10 cellular contexts compared by ENCODE assay signal in genomic region chr17:47620503-47621245, GRCh38. TPM values are rescaled to one million over a fixed set of nuclear protein-coding genes. Genes with fewer than 3 reads are reported as not detected.
DNase-seq lines count a peak whose midpoint lies in the region; ATAC-seq and TF ChIP-seq lines count a peak whose summit lies in the region.
"Had no signal": no experiment of that assay in that cellular context is flagged by ENCODE, and none has a peak within 500 bp of the region (broad histone marks: within the 10 kb centered on the region; RNA-seq: fewer than 3 reads in every experiment).

No MANE protein-coding gene starts in this region.

- no peaks in the 10 kb centered on the region for H4K20me1 ChIP-seq in BLaER1

- intact Hi-C loops in ascending aorta (cut with DNase I) = no loop called here
- intact Hi-C loops in natural killer cell (cut with micrococcal nuclease) = no loop called here

- no peaks in the 10 kb centered on the region for H3K9me3 Mint-ChIP-seq in natural killer cell

- peak overlapping the region; percentile 54 for H3K4me2 ChIP-seq in BLaER1

- peaks cover 45% of the 10 kb centered on the region for H3K4me1 ChIP-seq in BLaER1
- peaks cover 0 to 26% of the 10 kb centered on the region in 2 donors for H3K4me1 ChIP-seq in ascending aorta

- H3K9me3 ChIP-seq in BLaER1 (no peaks in the 10 kb centered on the region), ascending aorta (no peaks in the 10 kb centered on the region)
- H3K9me3 ChIP-seq: ovary had no signal

- DNase-seq in HPDE6-E6E7 (ENCODE audit: extremely low spot score) (peak; percentile 70), ascending aorta (ENCODE audit: low spot score in 2 of 2) (no peak), natural killer cell (no peak), mucosa of gallbladder (ENCODE audit: low spot score) (no peak), glomerular visceral epithelial cell (ENCODE audit: extremely low spot score) (no peak), NK-92 (lab: John Stamatoyannopoulos, UW; ENCODE audit: unreplicated experiment) (no peak)
- DNase-seq: cerebellar nuclear complex, ovary had no signal

- no peaks in the 10 kb centered on the region for H3K27me3 Mint-ChIP-seq in natural killer cell (ENCODE audit: low read depth in 2 of 2)

- peaks cover 11% of the 10 kb centered on the region for H3K36me3 Mint-ChIP-seq in natural killer cell

- H3K4me3 ChIP-seq in BLaER1 = no peak overlapping the region
- H3K4me3 ChIP-seq in ascending aorta = no peak overlapping the region
- H3K4me3 ChIP-seq: ovary had no signal

- ATAC-seq in natural killer cell (no peak), HG02798 (IDR thresholded peaks at IDR 0.05; ENCODE audit: poor library complexity, unreplicated experiment) (no peak)

- TF ChIP-seq CTCF in ascending aorta (IDR thresholded peaks at IDR 0.05) (no peak), natural killer cell (IDR thresholded peaks at IDR 0.05) (no peak)

- peaks cover 0 to 4% of the 10 kb centered on the region in 2 donors for H3K4me1 Mint-ChIP-seq in natural killer cell

- H3K4me3 Mint-ChIP-seq in natural killer cell = no peak overlapping the region

- peak overlapping the region; percentile 27 to 30 for H3K27ac Mint-ChIP-seq in natural killer cell

- peaks cover 85% of the 10 kb centered on the region for H3K36me3 ChIP-seq in BLaER1
- H3K36me3 ChIP-seq in ascending aorta = peaks cover 36 to 41% of the 10 kb centered on the region in 2 donors
- H3K36me3 ChIP-seq: ovary had no signal

- H3K27ac ChIP-seq in BLaER1 (0 out of 2 replicates have a peak overlapping the region, but pooled peaks have one; percentile 14), ascending aorta (peak overlapping the region; percentile 72 to 79)
- H3K27ac ChIP-seq: ovary had no signal

- no peak overlapping the region for H3K9ac ChIP-seq in BLaER1

- H3K27me3 ChIP-seq in BLaER1 (no peaks in the 10 kb centered on the region), ascending aorta (no peaks in the 10 kb centered on the region)
- H3K27me3 ChIP-seq: ovary had no signal

RNA-seq across cellular contexts. Expression of gene KPNB1, which starts 29.0 kb away (rescaled TPM):
- total RNA-seq in ascending aorta = 261 TPM
- 100 to 1,000 TPM; 236 to 273 (median 259) TPM for total RNA-seq in natural killer cell
- 207 TPM for total RNA-seq in mucosa of gallbladder
